In the genomic region with DNA sequence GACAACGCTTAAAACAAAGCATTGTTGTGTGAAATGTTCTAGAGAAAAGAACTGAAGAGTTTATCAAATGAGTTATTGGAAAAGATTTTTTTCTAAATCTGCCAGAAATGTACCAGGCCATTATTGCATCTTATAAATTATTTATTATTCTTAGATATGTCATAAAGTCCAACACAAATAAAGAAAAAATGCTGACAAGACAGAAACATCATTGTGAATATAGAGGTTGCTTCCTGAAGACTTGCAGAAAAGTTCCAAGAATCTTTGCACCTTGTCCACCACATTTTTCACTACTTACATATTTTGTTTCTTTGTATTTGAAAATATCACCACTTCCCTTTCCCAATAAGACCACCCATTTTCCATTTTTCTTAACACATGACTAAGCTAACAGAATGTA, we compare ENCODE assay signal across 26 cellular contexts.
"Had no signal": no experiment of that assay in that cellular context is flagged by ENCODE, and none has a peak within 500 bp of the region (broad histone marks: within the 10 kb centered on the region; RNA-seq: fewer than 3 reads in every experiment).

No MANE protein-coding gene starts in this region.

- H3K4me1 ChIP-seq: colonic mucosa, esophagus squamous epithelium, gastrocnemius medialis, heart right ventricle, left lung, lower lobe of right lung had no signal

- DNase-seq: colonic mucosa; cortex of kidney; effector CD8-positive, alpha-beta T cell; effector memory CD8-positive, alpha-beta T cell; endodermal cell; erythroblast; esophagus squamous epithelium; foreskin fibroblast; foreskin melanocyte; gastrocnemius medialis; glutamatergic neuron; head of caudate nucleus; heart right ventricle; hippocampal formation; left cardiac atrium; left lung; left ventricle myocardium superior; lower lobe of right lung; mesenchymal stem cell; mucosa of descending colon; naive B cell had no signal

- ATAC-seq: effector memory CD8-positive, alpha-beta T cell; esophagus mucosa; gastrocnemius medialis; heart right ventricle; left cardiac atrium; left lung; left ventricle myocardium superior; lower lobe of right lung; mucosa of descending colon had no signal

- H3K27me3 ChIP-seq: colonic mucosa, esophagus squamous epithelium, gastrocnemius medialis, heart right ventricle, left lung had no signal

- H3K9me3 ChIP-seq: colonic mucosa, esophagus squamous epithelium, gastrocnemius medialis, left lung, lower lobe of right lung, mucosa of descending colon had no signal

- H3K4me3 ChIP-seq: colonic mucosa, esophagus squamous epithelium, gastrocnemius medialis, heart right ventricle, left lung, lower lobe of right lung, mucosa of descending colon had no signal

- H3K27ac ChIP-seq: colonic mucosa, epithelial cell of prostate, esophagus squamous epithelium, gastrocnemius medialis, heart right ventricle, left lung, lower lobe of right lung had no signal

- FAIRE-seq: endometrium, islet of Langerhans, keratinocyte had no signal

- H3K36me3 ChIP-seq: colonic mucosa, esophagus squamous epithelium, gastrocnemius medialis, heart right ventricle, left lung, lower lobe of right lung had no signal
